1 cellular context compared by ENCODE assay signal in the genomic region with DNA sequence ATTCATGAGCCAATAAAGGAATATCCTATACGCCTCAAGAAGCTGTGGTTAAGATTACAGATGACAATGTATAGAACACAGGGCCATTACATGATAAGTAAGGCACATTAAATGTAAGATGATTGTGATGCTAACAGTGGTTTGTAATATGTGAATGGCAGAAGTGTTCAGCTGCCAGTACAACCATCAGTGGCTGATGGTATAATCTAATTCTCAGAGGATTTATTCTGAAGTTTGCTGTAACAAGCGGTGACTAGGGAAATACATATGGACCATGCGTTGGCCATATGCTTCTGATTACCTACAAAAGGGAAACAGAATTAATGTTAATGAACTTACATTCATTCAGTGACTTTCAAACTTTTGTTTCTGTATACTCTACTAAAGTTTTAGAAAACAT.
TF ChIP-seq lines count a peak whose summit lies in the region.

No MANE protein-coding gene starts in this region.

TF ChIP-seq in SK-N-SH, 30 proteins besides CTCF, POLR2A, EP300 and RAD21 (continued from another document):
- TF ChIP-seq, protein P1, sequence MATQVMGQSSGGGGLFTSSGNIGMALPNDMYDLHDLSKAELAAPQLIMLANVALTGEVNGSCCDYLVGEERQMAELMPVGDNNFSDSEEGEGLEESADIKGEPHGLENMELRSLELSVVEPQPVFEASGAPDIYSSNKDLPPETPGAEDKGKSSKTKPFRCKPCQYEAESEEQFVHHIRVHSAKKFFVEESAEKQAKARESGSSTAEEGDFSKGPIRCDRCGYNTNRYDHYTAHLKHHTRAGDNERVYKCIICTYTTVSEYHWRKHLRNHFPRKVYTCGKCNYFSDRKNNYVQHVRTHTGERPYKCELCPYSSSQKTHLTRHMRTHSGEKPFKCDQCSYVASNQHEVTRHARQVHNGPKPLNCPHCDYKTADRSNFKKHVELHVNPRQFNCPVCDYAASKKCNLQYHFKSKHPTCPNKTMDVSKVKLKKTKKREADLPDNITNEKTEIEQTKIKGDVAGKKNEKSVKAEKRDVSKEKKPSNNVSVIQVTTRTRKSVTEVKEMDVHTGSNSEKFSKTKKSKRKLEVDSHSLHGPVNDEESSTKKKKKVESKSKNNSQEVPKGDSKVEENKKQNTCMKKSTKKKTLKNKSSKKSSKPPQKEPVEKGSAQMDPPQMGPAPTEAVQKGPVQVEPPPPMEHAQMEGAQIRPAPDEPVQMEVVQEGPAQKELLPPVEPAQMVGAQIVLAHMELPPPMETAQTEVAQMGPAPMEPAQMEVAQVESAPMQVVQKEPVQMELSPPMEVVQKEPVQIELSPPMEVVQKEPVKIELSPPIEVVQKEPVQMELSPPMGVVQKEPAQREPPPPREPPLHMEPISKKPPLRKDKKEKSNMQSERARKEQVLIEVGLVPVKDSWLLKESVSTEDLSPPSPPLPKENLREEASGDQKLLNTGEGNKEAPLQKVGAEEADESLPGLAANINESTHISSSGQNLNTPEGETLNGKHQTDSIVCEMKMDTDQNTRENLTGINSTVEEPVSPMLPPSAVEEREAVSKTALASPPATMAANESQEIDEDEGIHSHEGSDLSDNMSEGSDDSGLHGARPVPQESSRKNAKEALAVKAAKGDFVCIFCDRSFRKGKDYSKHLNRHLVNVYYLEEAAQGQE (IDR thresholded peaks at IDR 0.05; ENCODE audit: low read depth, low read length) = no peak
- TF ChIP-seq RFX5 (IDR thresholded peaks at IDR 0.05; ENCODE audit: low read length) (no peak), EZH2phosphoT487 (IDR thresholded peaks at IDR 0.05; ENCODE audit: borderline replicate concordance, low read depth) (no peak), MEF2A (IDR thresholded peaks at IDR 0.05; ENCODE audit: borderline replicate concordance, low read depth) (no peak)
- TF ChIP-seq, protein P2, sequence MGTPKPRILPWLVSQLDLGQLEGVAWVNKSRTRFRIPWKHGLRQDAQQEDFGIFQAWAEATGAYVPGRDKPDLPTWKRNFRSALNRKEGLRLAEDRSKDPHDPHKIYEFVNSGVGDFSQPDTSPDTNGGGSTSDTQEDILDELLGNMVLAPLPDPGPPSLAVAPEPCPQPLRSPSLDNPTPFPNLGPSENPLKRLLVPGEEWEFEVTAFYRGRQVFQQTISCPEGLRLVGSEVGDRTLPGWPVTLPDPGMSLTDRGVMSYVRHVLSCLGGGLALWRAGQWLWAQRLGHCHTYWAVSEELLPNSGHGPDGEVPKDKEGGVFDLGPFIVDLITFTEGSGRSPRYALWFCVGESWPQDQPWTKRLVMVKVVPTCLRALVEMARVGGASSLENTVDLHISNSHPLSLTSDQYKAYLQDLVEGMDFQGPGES (IDR thresholded peaks at IDR 0.05; ENCODE audit: low read depth, low read length) = no peak
- TF ChIP-seq, protein P3, sequence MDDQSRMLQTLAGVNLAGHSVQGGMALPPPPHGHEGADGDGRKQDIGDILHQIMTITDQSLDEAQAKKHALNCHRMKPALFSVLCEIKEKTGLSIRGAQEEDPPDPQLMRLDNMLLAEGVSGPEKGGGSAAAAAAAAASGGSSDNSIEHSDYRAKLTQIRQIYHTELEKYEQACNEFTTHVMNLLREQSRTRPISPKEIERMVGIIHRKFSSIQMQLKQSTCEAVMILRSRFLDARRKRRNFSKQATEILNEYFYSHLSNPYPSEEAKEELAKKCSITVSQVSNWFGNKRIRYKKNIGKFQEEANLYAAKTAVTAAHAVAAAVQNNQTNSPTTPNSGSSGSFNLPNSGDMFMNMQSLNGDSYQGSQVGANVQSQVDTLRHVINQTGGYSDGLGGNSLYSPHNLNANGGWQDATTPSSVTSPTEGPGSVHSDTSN (IDR thresholded peaks at IDR 0.05) = no peak
- TF ChIP-seq, protein P4, sequence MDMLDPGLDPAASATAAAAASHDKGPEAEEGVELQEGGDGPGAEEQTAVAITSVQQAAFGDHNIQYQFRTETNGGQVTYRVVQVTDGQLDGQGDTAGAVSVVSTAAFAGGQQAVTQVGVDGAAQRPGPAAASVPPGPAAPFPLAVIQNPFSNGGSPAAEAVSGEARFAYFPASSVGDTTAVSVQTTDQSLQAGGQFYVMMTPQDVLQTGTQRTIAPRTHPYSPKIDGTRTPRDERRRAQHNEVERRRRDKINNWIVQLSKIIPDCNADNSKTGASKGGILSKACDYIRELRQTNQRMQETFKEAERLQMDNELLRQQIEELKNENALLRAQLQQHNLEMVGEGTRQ (IDR thresholded peaks at IDR 0.05; ENCODE audit: borderline replicate concordance, low read depth, low read length) = no peak
